Comparison of ENCODE assay signal across 10 cellular contexts in the genomic region with DNA sequence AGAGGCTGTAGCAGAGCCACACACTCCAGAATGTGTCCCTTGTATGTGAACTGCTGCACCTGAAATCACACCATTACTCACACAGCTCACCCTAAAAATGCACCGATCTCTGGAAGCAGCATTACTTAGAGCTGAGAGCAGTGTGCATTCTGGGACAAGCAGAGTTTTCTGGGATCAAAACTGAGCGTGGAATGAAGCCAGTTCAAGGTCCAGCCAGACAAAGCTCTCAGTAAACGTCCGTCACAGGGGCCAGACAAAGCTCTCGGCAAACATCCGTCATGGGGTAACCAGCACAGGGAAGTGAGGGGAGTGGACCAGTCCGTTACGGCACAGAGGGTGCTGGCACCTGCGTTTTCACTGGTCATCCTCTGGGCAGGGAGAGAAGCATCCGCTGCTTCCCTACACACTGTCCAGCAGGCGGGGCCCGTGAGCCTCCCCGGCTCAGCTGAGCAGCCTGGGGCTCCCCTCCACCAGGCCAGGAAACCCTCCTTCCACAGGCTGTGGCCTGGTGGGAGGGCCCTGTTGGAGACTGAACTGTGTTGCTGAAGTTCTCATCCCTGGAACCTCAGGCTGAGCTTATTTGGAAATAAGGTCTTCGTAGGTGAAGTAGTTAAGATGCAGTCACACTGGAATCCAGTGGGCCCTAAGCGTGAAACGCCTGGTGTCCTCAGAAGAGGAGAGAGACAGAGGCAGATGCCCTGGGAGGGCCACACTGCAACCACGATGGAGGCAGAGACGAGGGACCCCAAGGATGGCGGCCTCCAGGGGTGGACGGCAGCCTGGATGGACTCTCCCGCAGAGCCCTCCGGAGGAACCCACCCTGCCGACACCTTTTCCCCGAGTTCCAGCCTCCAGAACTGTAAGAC.
DNase-seq lines count a peak whose midpoint lies in the region; ATAC-seq lines count a peak whose summit lies in the region.
"Had no signal": no experiment of that assay in that cellular context is flagged by ENCODE, and none has a peak within 500 bp of the region (broad histone marks: within the 10 kb centered on the region; RNA-seq: fewer than 3 reads in every experiment).

No MANE protein-coding gene starts in this region.

- DNase-seq in activated CD4-positive, alpha-beta T cell treated with anti-CD3 and anti-CD28 coated beads, Interleukin-2, amount 10 ng/mL, durations not matched to agents 24 days and 14 days = peak; percentile 60
- no peak for DNase-seq in activated CD4-positive, alpha-beta T cell treated with anti-CD3 and anti-CD28 coated beads for 1 hour
- DNase-seq in SHP77 treated with DMSO at 0.1 percent for 48 hours (lab: John Stamatoyannopoulos, UW) (peak; percentile 56), islet precursor cell (peak; percentile 62)
- no peak for DNase-seq in stimulated activated CD4-positive, alpha-beta T cell treated with anti-CD3 and anti-CD28 coated beads, Interleukin-4, amount 100 ng/mL, for 24 hours
- DNase-seq: naive B cell had no signal

- no peaks in the 10 kb centered on the region for H3K27me3 Mint-ChIP-seq in activated CD4-positive, alpha-beta T cell treated with anti-CD3 and anti-CD28 coated beads, Interleukin-2, amount 10 ng/mL, durations not matched to agents 24 days and 14 days
- H3K27me3 Mint-ChIP-seq: naive B cell had no signal

- no peak overlapping the region for H3K27ac Mint-ChIP-seq in activated CD4-positive, alpha-beta T cell treated with anti-CD3 and anti-CD28 coated beads, Interleukin-2, amount 10 ng/mL, durations not matched to agents 24 days and 14 days
- H3K27ac Mint-ChIP-seq: CD8-positive, alpha-beta T cell; naive B cell had no signal

- H3K36me3 Mint-ChIP-seq in activated CD4-positive, alpha-beta T cell treated with anti-CD3 and anti-CD28 coated beads, Interleukin-2, amount 10 ng/mL, durations not matched to agents 24 days and 14 days (ENCODE audit: low read depth) = no peaks in the 10 kb centered on the region
- H3K36me3 Mint-ChIP-seq: CD8-positive, alpha-beta T cell; naive B cell had no signal

- H3K4me3 Mint-ChIP-seq in activated CD4-positive, alpha-beta T cell treated with anti-CD3 and anti-CD28 coated beads, Interleukin-2, amount 10 ng/mL, durations not matched to agents 24 days and 14 days = no peak overlapping the region
- H3K4me3 Mint-ChIP-seq: CD8-positive, alpha-beta T cell; naive B cell had no signal

- peak overlapping the region; percentile 78 for H3K27ac ChIP-seq in temporal lobe (ENCODE audit: low read depth, low read length)

- no peaks in the 10 kb centered on the region for H3K9me3 Mint-ChIP-seq in activated CD4-positive, alpha-beta T cell treated with anti-CD3 and anti-CD28 coated beads, Interleukin-2, amount 10 ng/mL, durations not matched to agents 24 days and 14 days
- H3K9me3 Mint-ChIP-seq: CD8-positive, alpha-beta T cell; naive B cell had no signal

- no peaks in the 10 kb centered on the region for H3K4me1 Mint-ChIP-seq in activated CD4-positive, alpha-beta T cell treated with anti-CD3 and anti-CD28 coated beads, Interleukin-2, amount 10 ng/mL, durations not matched to agents 24 days and 14 days
- H3K4me1 Mint-ChIP-seq: naive B cell had no signal

- intact Hi-C loops in activated CD4-positive, alpha-beta T cell treated with anti-CD3 and anti-CD28 coated beads, Interleukin-2, amount 10 ng/mL, durations not matched to agents 24 days and 14 days (cut with micrococcal nuclease) = no loop called here

- no peak for ATAC-seq in HG03045 (IDR thresholded peaks at IDR 0.05; ENCODE audit: unreplicated experiment)
- no peak for ATAC-seq in HG03342 (IDR thresholded peaks at IDR 0.05; ENCODE audit: unreplicated experiment)
- ATAC-seq: CD8-positive, alpha-beta T cell had no signal

Comparison
In these comparisons a context has a peak if more than half of its experiments do, and no peak if none do; other contexts are left out.
1. DNase-seq: peak in activated CD4-positive, alpha-beta T cell treated with anti-CD3 and anti-CD28 coated beads, Interleukin-2, amount 10 ng/mL, durations not matched to agents 24 days and 14 days (single experiment), SHP77 treated with DMSO at 0.1 percent for 48 hours (single experiment) and islet precursor cell (single experiment); none in activated CD4-positive, alpha-beta T cell treated with anti-CD3 and anti-CD28 coated beads for 1 hour (single experiment) and stimulated activated CD4-positive, alpha-beta T cell treated with anti-CD3 and anti-CD28 coated beads, Interleukin-4, amount 100 ng/mL, for 24 hours (single experiment).